1 cellular context compared by ENCODE assay signal in genomic region chr11:47176328-47177228, GRCh38.
TF ChIP-seq lines count a peak whose summit lies in the region.

Gene ARFGAP2, minus strand, starts transcription at chr11:47176879. Its CDS starts 26 bp downstream, at chr11:47176853.

TF ChIP-seq in HepG2, 621 proteins besides CTCF, POLR2A, EP300 and RAD21 (continued from another document and continues in another):
- TF ChIP-seq ZBTB4 (CRISPR knock-in tag; IDR thresholded peaks at IDR 0.05; ENCODE audit: borderline replicate concordance) (no peak), RERE (CRISPR knock-in tag; IDR thresholded peaks at IDR 0.05; ENCODE audit: low read depth) (no peak), ZNF513 (CRISPR knock-in tag; conservative IDR thresholded peaks at IDR 0.05) (no peak), SKI (IDR thresholded peaks at IDR 0.05; ENCODE audit: partially characterized antibody) (peak; percentile 18), ZBTB8A (CRISPR knock-in tag; IDR thresholded peaks at IDR 0.05; ENCODE audit: borderline replicate concordance, low read depth) (0 out of 2 replicates have a peak, but pooled peaks have one; percentile 70), PHF5A (CRISPR knock-in tag; IDR thresholded peaks at IDR 0.05; ENCODE audit: low read depth, unreplicated experiment) (peak; percentile 61), NAIF1 (CRISPR knock-in tag; IDR thresholded peaks at IDR 0.05; ENCODE audit: borderline replicate concordance) (no peak), ZNF562 (CRISPR knock-in tag; IDR thresholded peaks at IDR 0.05; ENCODE audit: borderline replicate concordance) (no peak), ZFP36L2 (CRISPR knock-in tag; IDR thresholded peaks at IDR 0.05) (no peak), ZNF441 (CRISPR knock-in tag; IDR thresholded peaks at IDR 0.05; ENCODE audit: borderline replicate concordance) (peak; percentile 70; the same call in 1 of the 2 replicates), ZIK1 (CRISPR knock-in tag; IDR thresholded peaks at IDR 0.05; ENCODE audit: borderline replicate concordance, low read depth) (no peak; the same call in 1 of the 2 replicates), ZSCAN31 (CRISPR knock-in tag; IDR thresholded peaks at IDR 0.05; ENCODE audit: low read depth) (peak; percentile 68; the same call in 1 of the 2 replicates), KDM6A (CRISPR knock-in tag; IDR thresholded peaks at IDR 0.05; ENCODE audit: low read depth) (no peak), RARG (CRISPR knock-in tag; IDR thresholded peaks at IDR 0.05; ENCODE audit: low read depth) (no peak), ZBTB40 (IDR thresholded peaks at IDR 0.05) (no peak), ZBTB40 (CRISPR knock-in tag; IDR thresholded peaks at IDR 0.05) (0 out of 2 replicates have a peak, but pooled peaks have one; percentile 11), ZBTB37 (CRISPR knock-in tag; IDR thresholded peaks at IDR 0.05) (no peak), ARID5B (CRISPR knock-in tag; IDR thresholded peaks at IDR 0.05) (0 out of 2 replicates have a peak, but pooled peaks have one; percentile 18), ZNF749 (CRISPR knock-in tag; IDR thresholded peaks at IDR 0.05; ENCODE audit: borderline replicate concordance) (0 out of 2 replicates have a peak, but pooled peaks have one; percentile 44), ZC3H4 (CRISPR knock-in tag; IDR thresholded peaks at IDR 0.05; ENCODE audit: borderline replicate concordance) (no peak), FIP1L1 (IDR thresholded peaks at IDR 0.05; ENCODE audit: borderline replicate concordance, insufficient read depth, low read depth, low read length) (peak; percentile 89; the same call in 1 of the 2 replicates), KLF15 (CRISPR knock-in tag; IDR thresholded peaks at IDR 0.05; ENCODE audit: borderline replicate concordance) (no peak), ZNF614 (CRISPR knock-in tag; IDR thresholded peaks at IDR 0.05; ENCODE audit: borderline replicate concordance) (no peak), HNRNPUL1 (IDR thresholded peaks at IDR 0.05; ENCODE audit: low read depth, low read length) (peak; percentile 48; the same call in 1 of the 2 replicates), NR2F2 (IDR thresholded peaks at IDR 0.05; ENCODE audit: borderline replicate concordance, low read depth) (no peak; the same call in 1 of the 2 replicates)
